Comparison of ENCODE assay signal across 8 cellular contexts in genomic region chr7:26376208-26376917, GRCh38.
DNase-seq lines count a peak whose midpoint lies in the region; ATAC-seq and TF ChIP-seq lines count a peak whose summit lies in the region.

No MANE protein-coding gene starts in this region.

- H3K27me3 Mint-ChIP-seq in natural killer cell (ENCODE audit: low read depth in 2 of 2) = no peaks in the 10 kb centered on the region

- H3K36me3 ChIP-seq in transverse colon = no peaks in the 10 kb centered on the region

- H3K27ac Mint-ChIP-seq in natural killer cell = peak overlapping the region in 1 of 2 donors; percentile 76

- intact Hi-C loops in natural killer cell (cut with micrococcal nuclease) (loop anchor here (5.0 kb wide), 1 partner anchor 291 kb away; no protein-coding TSS in a partner anchor), transverse colon (cut with DNase I; ENCODE audit: low total_unique reads) (no loop called here)

- peaks cover 6 to 14% of the 10 kb centered on the region in 2 donors for H3K4me1 Mint-ChIP-seq in natural killer cell

- H3K27me3 ChIP-seq in transverse colon = peaks cover 80% of the 10 kb centered on the region

- WGBS in transverse colon (ENCODE audit: low coverage in 1 of 2), 2 donors = 2% methylated on average over 62 of the region's 80 CpGs; no CpG with 5 or more reads in 1 of the 2 donors

- H3K4me1 ChIP-seq in transverse colon = peaks cover 0 to 16% (median 9%) of the 10 kb centered on the region in 4 donors

- H3K9me3 Mint-ChIP-seq in natural killer cell = no peaks in the 10 kb centered on the region

- ATAC-seq in HG02642 (IDR thresholded peaks at IDR 0.05; ENCODE audit: poor library complexity, unreplicated experiment) (peak; percentile 45), natural killer cell (peak; percentile 54 to 60 (median 58))

- no peak for TF ChIP-seq EP300 in transverse colon (IDR thresholded peaks at IDR 0.05; ENCODE audit: low read depth)

- peak overlapping the region; percentile 90 for H3K4me3 Mint-ChIP-seq in natural killer cell

- TF ChIP-seq CTCF in GM13977 (IDR thresholded peaks at IDR 0.05; ENCODE audit: extremely low read depth, insufficient read depth, missing control alignments) = no peak
- TF ChIP-seq CTCF in epithelial cell of proximal tubule (conservative IDR thresholded peaks at IDR 0.05; ENCODE audit: low read depth, low read length) = no peak
- no peak for TF ChIP-seq CTCF in natural killer cell (IDR thresholded peaks at IDR 0.05)
- no peak for TF ChIP-seq CTCF in transverse colon (IDR thresholded peaks at IDR 0.05)

- no peak for TF ChIP-seq POLR2A in transverse colon (IDR thresholded peaks at IDR 0.05)

- H3K4me3 ChIP-seq in epithelial cell of proximal tubule (ENCODE audit: low read depth, low read length) = peak overlapping the region; percentile 60
- peak overlapping the region; percentile 35 to 69 (median 50) for H3K4me3 ChIP-seq in transverse colon

- peak overlapping the region; percentile 51 to 67 (median 60) for H3K27ac ChIP-seq in transverse colon

- H3K36me3 Mint-ChIP-seq in natural killer cell = peaks cover 7% of the 10 kb centered on the region

- no peaks in the 10 kb centered on the region for H3K9me3 ChIP-seq in transverse colon

- in situ Hi-C loops in GM13977 (cut with MboI; ENCODE audit: low pct_unique_long_range_greater_than_20kb, low sequenced_read_pairs, unreplicated experiment) = loop anchor here (10.0 kb wide), 2 partner anchors 128 to 298 kb away; no protein-coding TSS in a partner anchor
- in situ Hi-C loops in transverse colon (cut with MboI; ENCODE audit: low pct_ligation_motif_present in 1 of 4, low pct_unique_long_range_greater_than_20kb in 1 of 4, low sequenced_read_pairs in 3 of 4) = loop anchor here in 3 of 4 donors (10.0 kb wide), 3 partner anchors 128 to 298 kb away; no protein-coding TSS in a partner anchor

- peak; percentile 69 for DNase-seq in GM13977 (ENCODE audit: low spot score)
- peak; percentile 89 to 96 (median 95) for DNase-seq in NCI-H1417 (lab: John Stamatoyannopoulos, UW)
- DNase-seq in activated CD4-positive, alpha-beta T cell treated with anti-CD3 and anti-CD28 coated beads, Interleukin-2, amount 50 U/mL, for 4 hours = peak; percentile 8 to 10
- DNase-seq in epithelial cell of proximal tubule (ENCODE audit: low read depth) = no peak
- peak; percentile 34 for DNase-seq in natural killer cell
- peak; percentile 39 for DNase-seq in transverse colon
- no peak for DNase-seq in effector CD4-positive, alpha-beta T cell

Comparison
In these comparisons a context has a peak if more than half of its experiments do, and no peak if none do; other contexts are left out.
1. DNase-seq: peak in GM13977 (single experiment), NCI-H1417 (3 of 3), activated CD4-positive, alpha-beta T cell treated with anti-CD3 and anti-CD28 coated beads, Interleukin-2, amount 50 U/mL, for 4 hours (2 of 2), natural killer cell (single experiment) and transverse colon (single experiment); none in epithelial cell of proximal tubule (single experiment) and effector CD4-positive, alpha-beta T cell (single experiment).